Comparison of ENCODE assay signal across 1 cellular context in the genomic region with DNA sequence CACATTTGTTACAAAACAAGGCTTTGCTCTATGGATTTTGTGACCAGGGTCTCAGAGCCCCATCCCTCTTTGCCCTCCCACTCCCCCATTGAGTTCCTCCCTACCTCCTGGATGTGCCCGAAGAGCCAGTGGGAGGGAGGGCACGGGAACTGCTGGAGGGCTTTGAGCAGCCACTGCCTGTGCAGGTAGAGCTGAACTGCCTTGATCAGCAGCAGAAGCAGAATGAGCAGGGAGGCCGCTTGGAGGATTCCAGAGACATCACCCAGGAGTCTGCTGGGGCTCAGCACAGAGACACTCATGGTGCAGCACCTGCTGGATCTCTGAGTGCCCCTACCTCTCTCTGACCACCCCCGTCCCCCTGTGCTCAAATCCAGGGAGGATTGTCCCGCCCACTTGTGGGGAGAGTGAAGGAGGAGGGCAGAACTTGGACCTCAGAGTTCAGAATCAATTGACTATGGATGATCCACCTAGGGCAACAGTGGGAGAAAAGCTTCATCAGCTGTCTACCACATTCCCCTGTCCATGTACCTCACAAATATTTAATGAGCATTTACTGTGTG.
TF ChIP-seq lines count a peak whose summit lies in the region.

A gene with protein sequence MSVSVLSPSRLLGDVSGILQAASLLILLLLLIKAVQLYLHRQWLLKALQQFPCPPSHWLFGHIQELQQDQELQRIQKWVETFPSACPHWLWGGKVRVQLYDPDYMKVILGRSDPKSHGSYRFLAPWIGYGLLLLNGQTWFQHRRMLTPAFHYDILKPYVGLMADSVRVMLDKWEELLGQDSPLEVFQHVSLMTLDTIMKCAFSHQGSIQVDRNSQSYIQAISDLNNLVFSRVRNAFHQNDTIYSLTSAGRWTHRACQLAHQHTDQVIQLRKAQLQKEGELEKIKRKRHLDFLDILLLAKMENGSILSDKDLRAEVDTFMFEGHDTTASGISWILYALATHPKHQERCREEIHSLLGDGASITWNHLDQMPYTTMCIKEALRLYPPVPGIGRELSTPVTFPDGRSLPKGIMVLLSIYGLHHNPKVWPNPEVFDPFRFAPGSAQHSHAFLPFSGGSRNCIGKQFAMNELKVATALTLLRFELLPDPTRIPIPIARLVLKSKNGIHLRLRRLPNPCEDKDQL (minus strand): TSS at position 342 of the 560 bp plus-strand sequence. CDS start 43 bp downstream, at position 299.

TF ChIP-seq in GM23338, 12 proteins besides CTCF, POLR2A, EP300 and RAD21:
- TF ChIP-seq, protein P1, sequence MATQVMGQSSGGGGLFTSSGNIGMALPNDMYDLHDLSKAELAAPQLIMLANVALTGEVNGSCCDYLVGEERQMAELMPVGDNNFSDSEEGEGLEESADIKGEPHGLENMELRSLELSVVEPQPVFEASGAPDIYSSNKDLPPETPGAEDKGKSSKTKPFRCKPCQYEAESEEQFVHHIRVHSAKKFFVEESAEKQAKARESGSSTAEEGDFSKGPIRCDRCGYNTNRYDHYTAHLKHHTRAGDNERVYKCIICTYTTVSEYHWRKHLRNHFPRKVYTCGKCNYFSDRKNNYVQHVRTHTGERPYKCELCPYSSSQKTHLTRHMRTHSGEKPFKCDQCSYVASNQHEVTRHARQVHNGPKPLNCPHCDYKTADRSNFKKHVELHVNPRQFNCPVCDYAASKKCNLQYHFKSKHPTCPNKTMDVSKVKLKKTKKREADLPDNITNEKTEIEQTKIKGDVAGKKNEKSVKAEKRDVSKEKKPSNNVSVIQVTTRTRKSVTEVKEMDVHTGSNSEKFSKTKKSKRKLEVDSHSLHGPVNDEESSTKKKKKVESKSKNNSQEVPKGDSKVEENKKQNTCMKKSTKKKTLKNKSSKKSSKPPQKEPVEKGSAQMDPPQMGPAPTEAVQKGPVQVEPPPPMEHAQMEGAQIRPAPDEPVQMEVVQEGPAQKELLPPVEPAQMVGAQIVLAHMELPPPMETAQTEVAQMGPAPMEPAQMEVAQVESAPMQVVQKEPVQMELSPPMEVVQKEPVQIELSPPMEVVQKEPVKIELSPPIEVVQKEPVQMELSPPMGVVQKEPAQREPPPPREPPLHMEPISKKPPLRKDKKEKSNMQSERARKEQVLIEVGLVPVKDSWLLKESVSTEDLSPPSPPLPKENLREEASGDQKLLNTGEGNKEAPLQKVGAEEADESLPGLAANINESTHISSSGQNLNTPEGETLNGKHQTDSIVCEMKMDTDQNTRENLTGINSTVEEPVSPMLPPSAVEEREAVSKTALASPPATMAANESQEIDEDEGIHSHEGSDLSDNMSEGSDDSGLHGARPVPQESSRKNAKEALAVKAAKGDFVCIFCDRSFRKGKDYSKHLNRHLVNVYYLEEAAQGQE (IDR thresholded peaks at IDR 0.05; ENCODE audit: unreplicated experiment) = no peak
